ENCODE assay signal across 17 cellular contexts in genomic region chr20:25549172-25549865, GRCh38. TPM values are rescaled to one million over a fixed set of nuclear protein-coding genes. Genes with fewer than 3 reads are reported as not detected.
DNase-seq lines count a peak whose midpoint lies in the region; ATAC-seq and TF ChIP-seq lines count a peak whose summit lies in the region.
"Had no signal": no experiment of that assay in that cellular context is flagged by ENCODE, and none has a peak within 500 bp of the region (broad histone marks: within the 10 kb centered on the region; RNA-seq: fewer than 3 reads in every experiment).

No MANE protein-coding gene starts in this region.

- peaks cover 66% of the 10 kb centered on the region for H3K4me1 Mint-ChIP-seq in neural progenitor cell
- H3K4me1 Mint-ChIP-seq: activated B cell treated with CpG ODN at 0.5 μM for 24 hours; stimulated activated naive CD8-positive, alpha-beta T cell treated with anti-CD3 and anti-CD28 coated beads, Interleukin-15, amount 100 ng/mL, for 72 hours had no signal

- H3K36me3 Mint-ChIP-seq in neural progenitor cell, result peaks cover 7% of the 10 kb centered on the region
- H3K36me3 Mint-ChIP-seq: CD8-positive, alpha-beta memory T cell had no signal

- H3K9me3 ChIP-seq in fibroblast of lung (ENCODE audit: control insufficient read depth, insufficient read depth, low read depth, low read length) (no peaks in the 10 kb centered on the region), neural progenitor cell (ENCODE audit: low read depth) (no peaks in the 10 kb centered on the region), upper lobe of right lung (no peaks in the 10 kb centered on the region), colonic mucosa (no peaks in the 10 kb centered on the region)
- H3K9me3 ChIP-seq: left lung, right atrium auricular region, uterus had no signal

- H3K27me3 ChIP-seq in ACC112 (ENCODE audit: insufficient read depth, low read length), result no peaks in the 10 kb centered on the region
- H3K27me3 ChIP-seq in fibroblast of lung (ENCODE audit: control insufficient read depth, insufficient read depth, low read length), result no peaks in the 10 kb centered on the region
- no peaks in the 10 kb centered on the region for H3K27me3 ChIP-seq in neural progenitor cell
- H3K27me3 ChIP-seq in upper lobe of right lung, result no peaks in the 10 kb centered on the region
- H3K27me3 ChIP-seq in colonic mucosa, result no peaks in the 10 kb centered on the region
- H3K27me3 ChIP-seq: left lung, right atrium auricular region, uterus had no signal

- peaks cover 2% of the 10 kb centered on the region for H3K27me3 Mint-ChIP-seq in neural progenitor cell (ENCODE audit: insufficient read depth, low read depth)
- H3K27me3 Mint-ChIP-seq: CD8-positive, alpha-beta memory T cell; stimulated activated naive CD8-positive, alpha-beta T cell treated with anti-CD3 and anti-CD28 coated beads, Interleukin-15, amount 100 ng/mL, for 72 hours had no signal

- intact Hi-C loops in upper lobe of right lung (cut with DNase I) (no loop called here), colonic mucosa (cut with DNase I) (no loop called here)

- H3K27ac Mint-ChIP-seq in neural progenitor cell, result peak overlapping the region; percentile 87
- H3K27ac Mint-ChIP-seq: activated B cell treated with CpG ODN at 0.5 μM for 24 hours had no signal

- DNase-seq in RWPE1 (ENCODE audit: low spot score), result no peak
- DNase-seq in fibroblast of lung (ENCODE audit: low read depth in 2 of 2), result no peak
- no peak for DNase-seq in neural progenitor cell (ENCODE audit: low spot score)
- DNase-seq in upper lobe of right lung, result no peak
- DNase-seq in colonic mucosa, result no peak
- no peak for DNase-seq in NCI-H748 treated with DMSO at 0.1 percent for 48 hours (lab: John Stamatoyannopoulos, UW)
- DNase-seq: activated B cell treated with CpG ODN at 0.5 μM for 24 hours; CD8-positive, alpha-beta memory T cell; left lung; NCI-H1694; NCI-H345; RPMI8226; stimulated activated naive CD8-positive, alpha-beta T cell treated with anti-CD3 and anti-CD28 coated beads, Interleukin-15, amount 100 ng/mL, for 72 hours; uterus had no signal

- peak overlapping the region; percentile 59 for H3K4me3 Mint-ChIP-seq in neural progenitor cell
- H3K4me3 Mint-ChIP-seq: activated B cell treated with CpG ODN at 0.5 μM for 24 hours; stimulated activated naive CD8-positive, alpha-beta T cell treated with anti-CD3 and anti-CD28 coated beads, Interleukin-15, amount 100 ng/mL, for 72 hours had no signal

- H3K4me2 ChIP-seq in fibroblast of lung (ENCODE audit: extremely low read depth, insufficient read depth, low read length), result peak overlapping the region; percentile 4
- H3K4me2 ChIP-seq in neural progenitor cell, result no peak overlapping the region

- H2AFZ ChIP-seq in ACC112 (ENCODE audit: low read length, unreplicated experiment) (peak overlapping the region; percentile 88), fibroblast of lung (ENCODE audit: low read length) (no peak overlapping the region), neural progenitor cell (replicated peaks) (no peak overlapping the region)

- H3K4me3 ChIP-seq in ACC112 (ENCODE audit: low read depth, low read length), result no peak overlapping the region
- no peak overlapping the region for H3K4me3 ChIP-seq in fibroblast of lung (replicated peaks in 1 of 4; ENCODE audit: control extremely low read depth in 1 of 4, insufficient read depth in 1 of 4, low read depth in 3 of 4, low read length in 4 of 4)
- H3K4me3 ChIP-seq in neural progenitor cell, result no peak overlapping the region
- no peak overlapping the region for H3K4me3 ChIP-seq in upper lobe of right lung
- H3K4me3 ChIP-seq in colonic mucosa, result no peak overlapping the region
- H3K4me3 ChIP-seq: left lung, right atrium auricular region, uterus had no signal

- H3K36me3 ChIP-seq in ACC112 (ENCODE audit: insufficient read depth, low read length) (no peaks in the 10 kb centered on the region), fibroblast of lung (ENCODE audit: control insufficient read depth, insufficient read depth, low read length) (no peaks in the 10 kb centered on the region), neural progenitor cell (no peaks in the 10 kb centered on the region), upper lobe of right lung (no peaks in the 10 kb centered on the region), colonic mucosa (no peaks in the 10 kb centered on the region)
- H3K36me3 ChIP-seq: left lung, right atrium auricular region, uterus had no signal

- peaks cover 2% of the 10 kb centered on the region for H3K9me3 Mint-ChIP-seq in neural progenitor cell
- H3K9me3 Mint-ChIP-seq: activated B cell treated with CpG ODN at 0.5 μM for 24 hours; CD8-positive, alpha-beta memory T cell; stimulated activated naive CD8-positive, alpha-beta T cell treated with anti-CD3 and anti-CD28 coated beads, Interleukin-15, amount 100 ng/mL, for 72 hours had no signal

- POLR2A ChIA-PET in RWPE1 (lab: Yijun Ruan, JAX; ENCODE audit: low non-redundant PET), result no interaction called here

- no peaks in the 10 kb centered on the region for H3F3A ChIP-seq in neural progenitor cell (ENCODE audit: low read depth)

- peaks cover 34% of the 10 kb centered on the region for H3K4me1 ChIP-seq in ACC112 (ENCODE audit: control insufficient read depth, insufficient read depth, low read length, unreplicated experiment)
- peaks cover 8% of the 10 kb centered on the region for H3K4me1 ChIP-seq in fibroblast of lung (ENCODE audit: control insufficient read depth, extremely low read depth, insufficient read depth, low read length)
- peaks cover 35% of the 10 kb centered on the region for H3K4me1 ChIP-seq in neural progenitor cell
- peaks cover 19% of the 10 kb centered on the region for H3K4me1 ChIP-seq in upper lobe of right lung
- no peaks in the 10 kb centered on the region for H3K4me1 ChIP-seq in colonic mucosa
- H3K4me1 ChIP-seq: uterus had no signal

- H3K9ac ChIP-seq in fibroblast of lung (ENCODE audit: insufficient read depth, low read length) (no peak overlapping the region), neural progenitor cell (no peak overlapping the region), colonic mucosa (ENCODE audit: low read depth in 2 of 2, low read length in 2 of 2) (no peak overlapping the region)

- H4K20me1 ChIP-seq in fibroblast of lung (ENCODE audit: control insufficient read depth, extremely low read depth, insufficient read depth, low read length) (no peaks in the 10 kb centered on the region), neural progenitor cell (ENCODE audit: low read depth) (peaks cover 85% of the 10 kb centered on the region)

- no peak overlapping the region for H3K27ac ChIP-seq in ACC112 (ENCODE audit: low read depth, low read length)
- 0 out of 2 replicates have a peak overlapping the region, but pooled peaks have one; percentile 4 for H3K27ac ChIP-seq in RWPE1
- H3K27ac ChIP-seq in fibroblast of lung (ENCODE audit: insufficient read depth, low read length), result no peak overlapping the region
- H3K27ac ChIP-seq in neural progenitor cell, result no peak overlapping the region
- no peak overlapping the region for H3K27ac ChIP-seq in upper lobe of right lung
- no peak overlapping the region for H3K27ac ChIP-seq in colonic mucosa
- H3K27ac ChIP-seq: left lung, right atrium auricular region, uterus had no signal

- ATAC-seq in upper lobe of right lung (no peak), GM19395 (IDR thresholded peaks at IDR 0.05; ENCODE audit: unreplicated experiment) (no peak)

- CTCF ChIA-PET in RWPE1 (lab: Yijun Ruan, JAX), result interaction anchor here (1.1 kb wide), 1 partner anchor 9 kb away, joined by 5 read pairs; no protein-coding TSS in a partner anchor

- TF ChIP-seq CTCF in RWPE1 (conservative IDR thresholded peaks at IDR 0.05; ENCODE audit: low read depth) (no peak), fibroblast of lung (conservative IDR thresholded peaks at IDR 0.05 in 1 of 2, IDR thresholded peaks at IDR 0.05 in 1 of 2; ENCODE audit: low read depth in 1 of 2, low read length in 2 of 2) (no peak), neural progenitor cell (IDR thresholded peaks at IDR 0.05) (no peak), upper lobe of right lung (IDR thresholded peaks at IDR 0.05) (no peak), colonic mucosa (IDR thresholded peaks at IDR 0.05) (no peak)

- peaks cover 4% of the 10 kb centered on the region for H3K79me2 ChIP-seq in ACC112 (ENCODE audit: control insufficient read depth, insufficient read depth, low read length, unreplicated experiment)
- no peaks in the 10 kb centered on the region for H3K79me2 ChIP-seq in fibroblast of lung (ENCODE audit: control insufficient read depth, insufficient read depth, low read length)
- H3K79me2 ChIP-seq in neural progenitor cell (ENCODE audit: low read depth), result peaks cover 37% of the 10 kb centered on the region

RNA-seq across cellular contexts. Expression of gene NINL, which starts 36.0 kb away (rescaled TPM):
- total RNA-seq in fibroblast of lung, result 11.3 and 16.3 TPM in 2 replicates
- 4.4 TPM in 2 replicates for polyA plus RNA-seq in fibroblast of lung
- 3.8 and 4.3 TPM in 2 replicates for polyA plus RNA-seq in fibroblast of lung (2012)
- polyA minus RNA-seq in fibroblast of lung (ENCODE audit: low replicate concordance), result 1.4 and 2.9 TPM in 2 replicates
- 21.5 and 32.2 TPM in 2 replicates for total RNA-seq in neural progenitor cell (ENCODE audit: low replicate concordance)
- 13.2 TPM for total RNA-seq in upper lobe of right lung
- 1 to 10 TPM; 3.4 to 5.3 TPM for total RNA-seq in colonic mucosa
